ENCODE assay signal across 9 cellular contexts in the genomic region with DNA sequence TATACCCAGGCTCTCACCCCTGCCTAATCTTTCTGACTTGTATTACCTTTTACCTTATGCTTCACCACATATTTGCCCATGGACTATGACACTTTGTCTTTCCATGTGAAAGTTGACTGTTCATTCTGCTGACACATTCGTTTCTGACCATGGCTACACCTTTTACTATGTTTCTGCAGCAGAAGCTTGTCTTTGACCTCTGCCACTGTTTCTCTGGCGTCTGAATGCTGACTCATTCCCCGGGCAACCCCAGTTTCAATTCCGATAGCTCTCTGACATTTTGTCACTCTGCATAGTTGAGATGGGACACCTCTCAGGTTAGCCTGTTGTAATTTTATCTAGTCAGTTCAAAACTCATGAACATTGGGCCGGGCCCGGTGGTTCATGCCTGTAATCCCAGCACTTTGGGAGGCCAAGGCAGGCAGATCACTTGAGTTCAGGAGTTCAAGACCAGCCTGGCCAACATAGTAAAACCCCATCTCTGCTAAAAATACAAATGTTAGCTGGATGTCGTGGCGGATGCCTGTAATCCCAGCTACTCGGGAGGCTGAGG. TPM values are rescaled to one million over a fixed set of nuclear protein-coding genes. Genes with fewer than 3 reads are reported as not detected.
A peak's percentile ranks its signal among the peaks of the same experiment; 100 is the strongest.
DNase-seq lines count a peak whose midpoint lies in the region; ATAC-seq and TF ChIP-seq lines count a peak whose summit lies in the region.
"Had no signal": no experiment of that assay in that cellular context is flagged by ENCODE, and none has a peak within 500 bp of the region (broad histone marks: within the 10 kb centered on the region; RNA-seq: fewer than 3 reads in every experiment).

No MANE protein-coding gene starts in this region.

- H3K9me3 ChIP-seq in adrenal gland (replicated peaks in 1 of 3), result no peaks in the 10 kb centered on the region

- in situ Hi-C loops in brain microvascular endothelial cell (cut with HindIII; ENCODE audit: low pct_ligation_motif_present, low sequenced_read_pairs), result no loop called here

- 62 to 79% (median 67%) methylated on average over 9 of the region's 9 CpGs for WGBS in adrenal gland, 4 donors

- peaks cover 0 to 6% of the 10 kb centered on the region in 2 donors for H3K4me1 ChIP-seq in adrenal gland (replicated peaks in 1 of 2)

- intact Hi-C loops in adrenal gland (cut with DNase I), result no loop called here

- no peak for TF ChIP-seq POLR2A in adrenal gland (IDR thresholded peaks at IDR 0.05)

- TF ChIP-seq CTCF in adrenal gland (IDR thresholded peaks at IDR 0.05) (no peak), brain microvascular endothelial cell (IDR thresholded peaks at IDR 0.05; ENCODE audit: low read depth, low read length, missing control alignments) (no peak)

- H3K27ac ChIP-seq in adrenal gland (no peak overlapping the region), brain microvascular endothelial cell (no peak overlapping the region)

- DNase-seq in stimulated activated CD4-positive, alpha-beta T cell treated with anti-CD3 and anti-CD28 coated beads, Interleukin-15, amount 100 ng/mL, for 48 hours (ENCODE audit: low read depth in 2 of 2), result peak; percentile 15 to 34
- DNase-seq in stimulated activated CD4-positive, alpha-beta T cell treated with anti-CD3 and anti-CD28 coated beads, Interleukin-4, amount 100 ng/mL, for 4 hours, result no peak
- DNase-seq in adrenal gland, result peak in 5 of 7 donors; percentile 15 to 29 (median 22)
- DNase-seq in NCI-H2171 treated with DMSO at 0.1 percent for 48 hours (lab: John Stamatoyannopoulos, UW), result no peak
- no peak for DNase-seq in NCI-H345 treated with DMSO at 0.1 percent for 48 hours (lab: John Stamatoyannopoulos, UW; ENCODE audit: unreplicated experiment)
- DNase-seq in brain microvascular endothelial cell, result no peak

- H3K36me3 ChIP-seq in adrenal gland (replicated peaks in 1 of 2) (no peaks in the 10 kb centered on the region), brain microvascular endothelial cell (replicated peaks) (no peaks in the 10 kb centered on the region)

- no peak overlapping the region for H3K4me3 ChIP-seq in adrenal gland
- no peak overlapping the region for H3K4me3 ChIP-seq in brain microvascular endothelial cell (ENCODE audit: low read depth, low read length)
- H3K4me3 ChIP-seq: lung had no signal

- H3K27me3 ChIP-seq in adrenal gland, result no peaks in the 10 kb centered on the region
- H3K27me3 ChIP-seq in brain microvascular endothelial cell (replicated peaks), result no peaks in the 10 kb centered on the region

- ATAC-seq in HG03354 (IDR thresholded peaks at IDR 0.05; ENCODE audit: poor library complexity, severe bottlenecking, unreplicated experiment) (peak; percentile 62), GM18498 (IDR thresholded peaks at IDR 0.05; ENCODE audit: unreplicated experiment) (no peak)

RNA-seq across cellular contexts. Expression of gene SLC26A8, which starts 50.7 kb away (rescaled TPM):
- total RNA-seq in adrenal gland, result under 1 TPM in 3 of 8 donors, not detected in 5; 0.10 to 0.54 (median 0.11) TPM
- polyA plus RNA-seq in adrenal gland, result under 1 TPM; 0.09 to 0.20 (median 0.16) TPM

RNA-seq across cellular contexts. Expression of gene SRPK1, which starts 52.8 kb away (rescaled TPM):
- 10 to 100 TPM; 11.5 to 37.7 (median 17.1) TPM for total RNA-seq in adrenal gland
- polyA plus RNA-seq in adrenal gland, result 10 to 100 TPM in 1 of 3 donors, 1 to 10 TPM in 2; 5.1 to 15.1 (median 8.2) TPM

RNA-seq across cellular contexts. Expression of gene MAPK14, which starts 53.9 kb away (rescaled TPM):
- 100 to 1,000 TPM in 1 of 8 donors, 10 to 100 TPM in 7; 39.0 to 119 (median 61.6) TPM for total RNA-seq in adrenal gland
- polyA plus RNA-seq in adrenal gland, result 10 to 100 TPM; 11.3 to 45.0 (median 16.4) TPM

Comparison
In these comparisons a context has a peak if more than half of its experiments do, and no peak if none do; other contexts are left out.
1. DNase-seq: peak in stimulated activated CD4-positive, alpha-beta T cell treated with anti-CD3 and anti-CD28 coated beads, Interleukin-15, amount 100 ng/mL, for 48 hours (2 of 2) and adrenal gland (5 of 7); none in stimulated activated CD4-positive, alpha-beta T cell treated with anti-CD3 and anti-CD28 coated beads, Interleukin-4, amount 100 ng/mL, for 4 hours (0 of 2), NCI-H2171 treated with DMSO at 0.1 percent for 48 hours (single experiment), NCI-H345 treated with DMSO at 0.1 percent for 48 hours (single experiment) and brain microvascular endothelial cell (single experiment).